In the genomic region with DNA sequence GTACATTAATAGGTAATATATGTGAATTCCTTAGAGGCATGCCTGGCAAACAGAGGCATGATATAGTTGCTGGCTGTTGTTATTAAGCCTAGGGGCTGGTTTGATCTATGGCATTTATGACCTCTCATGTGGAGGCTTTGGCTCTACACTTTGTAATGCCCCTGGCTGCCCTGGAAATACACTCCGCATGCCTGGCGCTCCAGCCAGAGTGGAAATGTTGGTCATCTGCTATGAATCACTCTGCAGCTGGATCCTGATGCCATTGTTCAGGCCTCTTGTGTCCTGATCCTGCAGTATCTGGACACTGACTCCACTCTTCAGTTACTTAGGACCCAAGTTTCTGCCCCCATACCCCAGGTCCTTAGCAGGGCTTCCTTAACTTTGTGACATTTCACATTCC, we compare ENCODE assay signal across 24 cellular contexts.
DNase-seq lines count a peak whose midpoint lies in the region; ATAC-seq, FAIRE-seq and TF ChIP-seq lines count a peak whose summit lies in the region.
"Had no signal": no experiment of that assay in that cellular context is flagged by ENCODE, and none has a peak within 500 bp of the region (broad histone marks: within the 10 kb centered on the region; RNA-seq: fewer than 3 reads in every experiment).

No MANE protein-coding gene starts in this region.

- H3K4ac ChIP-seq in IMR-90 (ENCODE audit: low read depth, low read length), result peak overlapping the region; percentile 72
- no peak overlapping the region for H3K4ac ChIP-seq in H1 (replicated peaks; ENCODE audit: insufficient read length, low read depth, low read length)

- H3K4me3 ChIP-seq in IMR-90 (ENCODE audit: insufficient read depth, low read depth, low read length), result no peak overlapping the region
- H3K4me3 ChIP-seq in H1 (ENCODE audit: extremely low read depth in 1 of 4, insufficient read depth in 2 of 4, low read depth in 3 of 4, low read length in 4 of 4), result no peak overlapping the region
- no peak overlapping the region for H3K4me3 ChIP-seq in small intestine (ENCODE audit: low read depth in 1 of 2, low read length in 2 of 2)
- H3K4me3 ChIP-seq: A549 had no signal

- peak overlapping the region; percentile 91 for H2BK120ac ChIP-seq in IMR-90 (ENCODE audit: low read depth, low read length)
- no peak overlapping the region for H2BK120ac ChIP-seq in H1 (replicated peaks; ENCODE audit: low read depth, low read length)

- H3K4me1 ChIP-seq in IMR-90 (ENCODE audit: control insufficient read depth, insufficient read depth, low read length) (peaks cover 18% of the 10 kb centered on the region), H1 (replicated peaks in 1 of 4; ENCODE audit: control insufficient read depth in 3 of 4, insufficient read depth in 4 of 4, low read length in 3 of 4) (peaks cover 1 to 19% (median 13%) of the 10 kb centered on the region in 4 experiments; a peak in 4 of 7 replicates), small intestine (ENCODE audit: control insufficient read depth in 2 of 2, insufficient read depth in 1 of 2, low read depth in 1 of 2, low read length in 1 of 2) (no peaks in the 10 kb centered on the region)
- H3K4me1 ChIP-seq: A549, BE2C had no signal

- H3K4me2 ChIP-seq in IMR-90 (ENCODE audit: low read depth, low read length) (no peak overlapping the region), H1 (ENCODE audit: insufficient read depth in 1 of 2, low read depth in 2 of 2, low read length in 2 of 2) (no peak overlapping the region)
- H3K4me2 ChIP-seq: A549 had no signal

- peak overlapping the region; percentile 52 for H2AFZ ChIP-seq in IMR-90 (replicated peaks; ENCODE audit: low read length, poor library complexity)
- no peak overlapping the region for H2AFZ ChIP-seq in H1 (ENCODE audit: low read length)

- H4K8ac ChIP-seq in IMR-90 (ENCODE audit: low read depth in 2 of 2, low read length in 2 of 2) (peak overlapping the region; percentile 9 to 47; a peak in 2 of 4 replicates), H1 (ENCODE audit: extremely low read depth, insufficient read depth, low read length) (no peak overlapping the region)

- intact Hi-C loops in IMR-90 (cut with micrococcal nuclease), result no loop called here

- H2AK9ac ChIP-seq in IMR-90 (replicated peaks; ENCODE audit: low read depth, low read length, poor library complexity), result no peak overlapping the region

- H3K27me3 ChIP-seq in IMR-90 (ENCODE audit: control insufficient read depth, insufficient read depth, low read length) (no peaks in the 10 kb centered on the region), H1 (replicated peaks in 1 of 4; ENCODE audit: control insufficient read depth in 3 of 4, extremely low read depth in 1 of 4, insufficient read depth in 3 of 4, low read length in 3 of 4) (no peaks in the 10 kb centered on the region), small intestine (ENCODE audit: control insufficient read depth in 2 of 2, insufficient read depth in 2 of 2, low read length in 2 of 2) (no peaks in the 10 kb centered on the region)

- no peak for TF ChIP-seq EP300 in H1 (IDR thresholded peaks at IDR 0.05; ENCODE audit: borderline replicate concordance in 1 of 2, low read depth in 2 of 2, low read length in 2 of 2)

- H2BK12ac ChIP-seq in H1 (ENCODE audit: low read depth, low read length), result peak overlapping the region; percentile 72

- no TSS peak for BruUV-seq in IMR-90 (replicated peaks; lab: Mats Ljungman, UMichigan)

- H2BK20ac ChIP-seq in IMR-90 (ENCODE audit: low read depth, low read length) (peak overlapping the region; percentile 69), H1 (ENCODE audit: low read length) (0 out of 2 replicates have a peak overlapping the region, but pooled peaks have one; percentile 52)

- no peak overlapping the region for H3K9ac ChIP-seq in IMR-90 (ENCODE audit: low read depth, low read length)
- no peak overlapping the region for H3K9ac ChIP-seq in H1 (replicated peaks in 1 of 4; ENCODE audit: extremely low read depth in 1 of 4, low read depth in 3 of 4, low read length in 3 of 4)

- in situ Hi-C loops in IMR-90 (cut with MboI; ENCODE audit: low sequenced_read_pairs), result no loop called here

- TF ChIP-seq CTCF in IMR-90 (conservative IDR thresholded peaks at IDR 0.05; ENCODE audit: low read depth, low read length) (no peak), H1 (IDR thresholded peaks at IDR 0.05; ENCODE audit: control extremely low read depth in 1 of 3, insufficient read depth in 1 of 3, low read depth in 1 of 3, low read length in 3 of 3) (no peak)

- peak overlapping the region; percentile 54; the same call in 1 of the 2 replicates for H2AK5ac ChIP-seq in IMR-90 (ENCODE audit: low read depth, low read length)
- no peak overlapping the region for H2AK5ac ChIP-seq in H1 (ENCODE audit: low read depth, low read length)

- no peak for FAIRE-seq in H1 (lab: Jason Lieb, UNC)
- FAIRE-seq in small intestine (lab: Jason Lieb, UNC), result no peak
- FAIRE-seq: A549, GM19239 had no signal

- H4K20me1 ChIP-seq in IMR-90 (ENCODE audit: insufficient read depth, low read length), result no peaks in the 10 kb centered on the region
- no peaks in the 10 kb centered on the region for H4K20me1 ChIP-seq in H1 (replicated peaks in 1 of 2; ENCODE audit: control insufficient read depth in 1 of 2, insufficient read depth in 2 of 2, low read length in 2 of 2)

- H3K23ac ChIP-seq in IMR-90 (ENCODE audit: low read depth, low read length) (no peak overlapping the region; the same call in 1 of the 2 replicates), H1 (ENCODE audit: insufficient read length) (no peak overlapping the region)

- H2BK15ac ChIP-seq in IMR-90 (ENCODE audit: low read depth, low read length), result peak overlapping the region; percentile 76; the same call in 2 of the 3 replicates
- peak overlapping the region; percentile 62; the same call in 1 of the 2 replicates for H2BK15ac ChIP-seq in H1 (ENCODE audit: low read length)

- H4K91ac ChIP-seq in IMR-90 (ENCODE audit: insufficient read depth, low read depth, low read length) (peak overlapping the region; percentile 46; the same call in 1 of the 2 replicates), H1 (replicated peaks; ENCODE audit: insufficient read length, low read length) (no peak overlapping the region)

- H3K9me3 ChIP-seq in IMR-90 (ENCODE audit: control insufficient read depth, insufficient read depth, low read length) (no peaks in the 10 kb centered on the region), H1 (ENCODE audit: insufficient read depth in 2 of 2, low read depth in 1 of 2, low read length in 1 of 2) (peaks cover 10 to 16% of the 10 kb centered on the region in 2 experiments; a peak in 1 of 4 replicates), small intestine (ENCODE audit: control insufficient read depth, low read depth) (no peaks in the 10 kb centered on the region)
- H3K9me3 ChIP-seq: A549, BE2C had no signal

- H3K79me2 ChIP-seq in H1 (ENCODE audit: control insufficient read depth in 1 of 2, insufficient read depth in 2 of 2, low read length in 2 of 2), result no peaks in the 10 kb centered on the region

- H3K79me1 ChIP-seq in IMR-90 (ENCODE audit: low read depth in 1 of 2, low read length in 2 of 2) (no peaks in the 10 kb centered on the region), H1 (ENCODE audit: low read depth, low read length) (no peaks in the 10 kb centered on the region)

- H3K56ac ChIP-seq in IMR-90 (ENCODE audit: extremely low read depth, insufficient read depth, low read length) (no peak overlapping the region), H1 (replicated peaks; ENCODE audit: insufficient read length, low read depth, low read length) (no peak overlapping the region)

- H3K18ac ChIP-seq in IMR-90 (ENCODE audit: low read depth, low read length), result peak overlapping the region; percentile 77; the same call in 1 of the 2 replicates
- H3K18ac ChIP-seq in H1 (ENCODE audit: extremely low read depth, low read length), result 0 out of 2 replicates have a peak overlapping the region, but pooled peaks have one; percentile 57

- TF ChIP-seq POLR2A in IMR-90 (IDR thresholded peaks at IDR 0.05; ENCODE audit: low read depth, low read length), result no peak
- TF ChIP-seq POLR2A in H1 (IDR thresholded peaks at IDR 0.05; ENCODE audit: control extremely low read depth in 1 of 2, low read depth in 2 of 2, low read length in 2 of 2), result no peak

- DNase-seq in GM04503 (ENCODE audit: low read depth), result peak; percentile 15
- DNase-seq in IMR-90, result peak; percentile 43
- DNase-seq in H1 (ENCODE audit: low read depth in 1 of 2, low spot score in 2 of 2), result no peak
- no peak for DNase-seq in NCI-H1417 treated with DMSO at 0.1 percent for 48 hours (lab: John Stamatoyannopoulos, UW)
- DNase-seq in small intestine, result no peak
- DNase-seq in OCI-M1 (lab: John Stamatoyannopoulos, UW), result no peak
- DNase-seq: BE2C; CD8-positive, alpha-beta memory T cell; DMS 273 treated with DMSO at 0.1 percent for 48 hours; DMS79; GF-D8; H7; NCI-H1092 treated with DMSO at 0.1 percent for 48 hours; NCI-H1436 treated with DMSO at 0.1 percent for 48 hours; NCI-H1930; NCI-H2107; NCI-H524; NCI-H774; NK-92 treated with Interleukin-12 subunit alpha and Interleukin-12 subunit beta, amount 100 ng/mL, for 24 hours; SHP77 had no signal

- TF ChIP-seq RAD21 in IMR-90 (IDR thresholded peaks at IDR 0.05; ENCODE audit: low read length), result no peak
- TF ChIP-seq RAD21 in H1 (IDR thresholded peaks at IDR 0.05 in 1 of 2, conservative IDR thresholded peaks at IDR 0.05 in 1 of 2; ENCODE audit: low read depth in 2 of 2, low read length in 2 of 2), result no peak

- H3K23me2 ChIP-seq in H1 (ENCODE audit: low read depth, low read length), result no peaks in the 10 kb centered on the region; the same call in 1 of the 2 replicates

- POLR2A ChIA-PET in IMR-90 (lab: Charles Lee; ENCODE audit: unreplicated experiment) (no interaction called here), H1 (lab: Charles Lee; ENCODE audit: partially characterized antibody) (no interaction called here)

- H3K27ac ChIP-seq in IMR-90 (ENCODE audit: insufficient read depth, low read length), result 0 out of 2 replicates have a peak overlapping the region, but pooled peaks have one; percentile 6
- no peak overlapping the region for H3K27ac ChIP-seq in H1 (ENCODE audit: low read depth, low read length)
- no peak overlapping the region for H3K27ac ChIP-seq in small intestine (ENCODE audit: low read depth in 1 of 2, low read length in 1 of 2)
- H3K27ac ChIP-seq: A549, RWPE1 had no signal

- H3K9me1 ChIP-seq in IMR-90 (ENCODE audit: insufficient read depth, low read length), result 0 out of 2 replicates have a peak, but pooled peaks cover 2% of the 10 kb centered on the region

- H3K14ac ChIP-seq in IMR-90 (replicated peaks; ENCODE audit: low read depth, low read length), result peak overlapping the region; percentile 19; the same call in 1 of the 2 replicates
- no peak overlapping the region for H3K14ac ChIP-seq in H1 (ENCODE audit: insufficient read length)

- CTCF ChIA-PET in IMR-90 (lab: Yijun Ruan, JAX), result interaction anchor here (0.7 kb wide), 1 partner anchor 103 kb away, joined by 4 read pairs; no protein-coding TSS in a partner anchor
- CTCF ChIA-PET in H1 (lab: Charles Lee; ENCODE audit: partially characterized antibody), result interaction anchor here (2.6 kb wide), 1 partner anchor 224 kb away, joined by 6 read pairs; no protein-coding TSS in a partner anchor

- ATAC-seq in IMR-90 (ENCODE audit: low read depth), result no peak
- no peak for ATAC-seq in HG03342 (IDR thresholded peaks at IDR 0.05; ENCODE audit: unreplicated experiment)
- ATAC-seq: A549 had no signal

- H4K5ac ChIP-seq in IMR-90 (ENCODE audit: low read depth, low read length) (peak overlapping the region; percentile 81; the same call in 1 of the 2 replicates), H1 (ENCODE audit: insufficient read length, low read depth, low read length) (no peak overlapping the region)

- peak overlapping the region; percentile 53 for H2BK5ac ChIP-seq in IMR-90 (ENCODE audit: low read depth, low read length, poor library complexity, severe bottlenecking)
- 0 out of 2 replicates have a peak overlapping the region, but pooled peaks have one; percentile 7 for H2BK5ac ChIP-seq in H1 (ENCODE audit: low read depth, low read length)

- dilution Hi-C loops in IMR-90 (cut with HindIII; ENCODE audit: low sequenced_read_pairs, unreplicated experiment), result no loop called here

- H3K36me3 ChIP-seq in IMR-90 (ENCODE audit: control insufficient read depth, insufficient read depth, low read length) (no peaks in the 10 kb centered on the region), H1 (ENCODE audit: control insufficient read depth in 2 of 4, insufficient read depth in 4 of 4, low read length in 3 of 4) (no peaks in the 10 kb centered on the region; a peak in 1 of 8 replicates), small intestine (ENCODE audit: control insufficient read depth in 2 of 2, insufficient read depth in 2 of 2, low read length in 2 of 2) (no peaks in the 10 kb centered on the region)
- H3K36me3 ChIP-seq: BE2C had no signal

- whole genome bisulfite sequencing in IMR-90 (ENCODE audit: extremely low coverage in 2 of 2, insufficient read length in 1 of 2), 2 experiments, result 50% methylated on average over 2 of the region's 2 CpGs; no CpG with 5 or more reads in 1 of the 2 experiments
- WGBS in H1 (ENCODE audit: extremely low coverage in 1 of 2, insufficient coverage in 1 of 2, insufficient read length in 1 of 2, insufficient replicate concordance in 2 of 2, low coverage in 1 of 2, low lambda C conversion rate in 2 of 2, missing lambda C conversion rate in 1 of 2), 2 experiments, result 91% methylated on average over 2 of the region's 2 CpGs; no CpG with 5 or more reads in 1 of the 2 experiments
- WGBS in small intestine, 3 donors, result 87 to 99% (median 98%) methylated on average over 2 of the region's 2 CpGs

Comparison
In these comparisons a context has a peak if more than half of its experiments do, and no peak if none do; other contexts are left out.
1. DNase-seq: peak in GM04503 (single experiment) and IMR-90 (single experiment); none in H1 (0 of 2), NCI-H1417 treated with DMSO at 0.1 percent for 48 hours (single experiment), small intestine (single experiment) and OCI-M1 (single experiment).